Comparison of ENCODE assay signal across 31 cellular contexts in genomic region chr2:8431446-8432125, GRCh38.
DNase-seq lines count a peak whose midpoint lies in the region; ATAC-seq and FAIRE-seq lines count a peak whose summit lies in the region.
"Had no signal": no experiment of that assay in that cellular context is flagged by ENCODE, and none has a peak within 500 bp of the region (broad histone marks: within the 10 kb centered on the region; RNA-seq: fewer than 3 reads in every experiment).

No MANE protein-coding gene starts in this region.

- H3K4me3 ChIP-seq in MG63 = no peak overlapping the region
- H3K4me3 ChIP-seq: adrenal gland, SJCRH30 had no signal

- H3K4me1 Mint-ChIP-seq in stimulated activated naive CD8-positive, alpha-beta T cell treated with anti-CD3 and anti-CD28 coated beads, Interleukin-15, Interleukin-2, amounts not matched to agents 100 ng/mL and 50 ng/mL, for 24 hours (ENCODE audit: low read depth) = peaks cover 16% of the 10 kb centered on the region
- H3K4me1 Mint-ChIP-seq in activated CD4-positive, alpha-beta T cell treated with anti-CD3 and anti-CD28 coated beads, Interleukin-2, amount 10 ng/mL, durations not matched to agents 7 days and 5 days = peaks cover 25% of the 10 kb centered on the region

- peak overlapping the region; percentile 1 for H3K27ac Mint-ChIP-seq in stimulated activated naive CD8-positive, alpha-beta T cell treated with anti-CD3 and anti-CD28 coated beads, Interleukin-15, Interleukin-2, amounts not matched to agents 100 ng/mL and 50 ng/mL, for 24 hours
- H3K27ac Mint-ChIP-seq in activated CD4-positive, alpha-beta T cell treated with anti-CD3 and anti-CD28 coated beads, Interleukin-2, amount 10 ng/mL, durations not matched to agents 7 days and 5 days = no peak overlapping the region
- H3K27ac Mint-ChIP-seq: activated CD8-positive, alpha-beta T cell treated with anti-CD3 and anti-CD28 coated beads, Interleukin-2, amount 10 ng/mL, durations not matched to agents 7 days and 5 days; activated T-cell treated with anti-CD3 and anti-CD28 coated beads, Interleukin-2, amount 50 U/mL, for 24 hours; T-helper 1 cell treated with Interleukin-12 subunit alpha and Interleukin-12 subunit beta and Interleukin-4 antibody, amounts not matched to agents 30 μg/mL and 1 μg/mL, for 36 hours had no signal

- H3K27me3 Mint-ChIP-seq in stimulated activated naive CD8-positive, alpha-beta T cell treated with anti-CD3 and anti-CD28 coated beads, Interleukin-15, Interleukin-2, amounts not matched to agents 100 ng/mL and 50 ng/mL, for 24 hours = no peaks in the 10 kb centered on the region
- H3K27me3 Mint-ChIP-seq in activated CD4-positive, alpha-beta T cell treated with anti-CD3 and anti-CD28 coated beads, Interleukin-2, amount 10 ng/mL, durations not matched to agents 7 days and 5 days = no peaks in the 10 kb centered on the region
- H3K27me3 Mint-ChIP-seq: activated T-cell treated with anti-CD3 and anti-CD28 coated beads, Interleukin-2, amount 50 U/mL, for 24 hours; naive thymus-derived CD4-positive, alpha-beta T cell had no signal

- no peak for DNase-seq in stimulated activated naive CD8-positive, alpha-beta T cell treated with anti-CD3 and anti-CD28 coated beads, Interleukin-15, Interleukin-2, amounts not matched to agents 100 U/mL and 50 U/mL, for 24 hours
- DNase-seq in MG63 = peak; percentile 7
- DNase-seq in foreskin melanocyte = peak; percentile 93
- DNase-seq in activated CD4-positive, alpha-beta T cell treated with anti-CD3 and anti-CD28 coated beads, Interleukin-2, amount 10 ng/mL, durations not matched to agents 7 days and 5 days = no peak
- no peak for DNase-seq in SKM-1 (lab: John Stamatoyannopoulos, UW; ENCODE audit: unreplicated experiment)
- DNase-seq in frontal cortex (ENCODE audit: low spot score in 2 of 2) = no peak
- DNase-seq in activated gamma-delta T cell treated with Interleukin-2 at 50 U/mL for 16 hours = no peak
- DNase-seq: activated CD4-positive, alpha-beta T cell treated with anti-CD3 and anti-CD28 coated beads for 1 hour; activated CD8-positive, alpha-beta T cell treated with anti-CD3 and anti-CD28 coated beads, Interleukin-2, amount 10 ng/mL, durations not matched to agents 7 days and 5 days; activated T-cell treated with anti-CD3 and anti-CD28 coated beads, Interleukin-2, amount 50 U/mL, for 24 hours; brain microvascular endothelial cell; C1 segment of cervical spinal cord; glutamatergic neuron; Kasumi-1; midbrain; naive thymus-derived CD4-positive, alpha-beta T cell; NCI-H187; NCI-H2171; NCI-H524; SJCRH30; small intestine; stimulated activated CD4-positive, alpha-beta T cell treated with anti-CD3 and anti-CD28 coated beads, Interleukin-1b, Interleukin-23, amount 100 ng/mL, for 48 hours; stimulated activated CD8-positive, alpha-beta memory T cell treated with anti-CD3 and anti-CD28 coated beads, Interleukin-4, amount 100 ng/mL, for 48 hours; trophoblast cell had no signal

- no peaks in the 10 kb centered on the region for H3K9me3 ChIP-seq in MG63
- H3K9me3 ChIP-seq: adrenal gland, SJCRH30 had no signal

- no peak for FAIRE-seq in frontal cortex (lab: Jason Lieb, UNC)
- FAIRE-seq: GM12891, HepG2, keratinocyte had no signal

- H3K9me3 Mint-ChIP-seq in stimulated activated naive CD8-positive, alpha-beta T cell treated with anti-CD3 and anti-CD28 coated beads, Interleukin-15, Interleukin-2, amounts not matched to agents 100 ng/mL and 50 ng/mL, for 24 hours = no peaks in the 10 kb centered on the region
- peaks cover 2% of the 10 kb centered on the region for H3K9me3 Mint-ChIP-seq in activated CD4-positive, alpha-beta T cell treated with anti-CD3 and anti-CD28 coated beads, Interleukin-2, amount 10 ng/mL, durations not matched to agents 7 days and 5 days
- H3K9me3 Mint-ChIP-seq: activated T-cell treated with anti-CD3 and anti-CD28 coated beads, Interleukin-2, amount 50 U/mL, for 24 hours; T-helper 1 cell treated with Interleukin-12 subunit alpha and Interleukin-12 subunit beta and Interleukin-4 antibody, amounts not matched to agents 30 μg/mL and 1 μg/mL, for 36 hours had no signal

- H3K27me3 ChIP-seq in MG63 = no peaks in the 10 kb centered on the region
- H3K27me3 ChIP-seq: adrenal gland, brain microvascular endothelial cell, SJCRH30 had no signal

- no peaks in the 10 kb centered on the region for H3K36me3 ChIP-seq in MG63
- H3K36me3 ChIP-seq: adrenal gland, brain microvascular endothelial cell, SJCRH30 had no signal

- ATAC-seq in stimulated activated naive CD8-positive, alpha-beta T cell treated with anti-CD3 and anti-CD28 coated beads, Interleukin-15, Interleukin-2, amounts not matched to agents 100 U/mL and 50 U/mL, for 24 hours = no peak
- ATAC-seq: activated CD8-positive, alpha-beta T cell treated with anti-CD3 and anti-CD28 coated beads, Interleukin-2, amount 10 ng/mL, durations not matched to agents 7 days and 5 days; naive thymus-derived CD4-positive, alpha-beta T cell; Panc1 had no signal

- H3K36me3 Mint-ChIP-seq in stimulated activated naive CD8-positive, alpha-beta T cell treated with anti-CD3 and anti-CD28 coated beads, Interleukin-15, Interleukin-2, amounts not matched to agents 100 ng/mL and 50 ng/mL, for 24 hours (ENCODE audit: low read depth) = no peaks in the 10 kb centered on the region
- H3K36me3 Mint-ChIP-seq in activated CD4-positive, alpha-beta T cell treated with anti-CD3 and anti-CD28 coated beads, Interleukin-2, amount 10 ng/mL, durations not matched to agents 7 days and 5 days (ENCODE audit: low read depth) = peaks cover 1% of the 10 kb centered on the region

- POLR2A ChIA-PET in activated CD4-positive, alpha-beta T cell treated with anti-CD3 and anti-CD28 coated beads, Interleukin-2, amount 10 ng/mL, durations not matched to agents 7 days and 5 days (lab: Charles Lee) = no interaction called here

- CTCF ChIA-PET in activated CD4-positive, alpha-beta T cell treated with anti-CD3 and anti-CD28 coated beads, Interleukin-2, amount 10 ng/mL, durations not matched to agents 7 days and 5 days (lab: Charles Lee) = interaction anchor here (0.9 kb wide), 1 partner anchor 103 kb away, joined by 3 read pairs; no protein-coding TSS in a partner anchor

- H3K4me3 Mint-ChIP-seq in stimulated activated naive CD8-positive, alpha-beta T cell treated with anti-CD3 and anti-CD28 coated beads, Interleukin-15, Interleukin-2, amounts not matched to agents 100 ng/mL and 50 ng/mL, for 24 hours = no peak overlapping the region
- H3K4me3 Mint-ChIP-seq in activated CD4-positive, alpha-beta T cell treated with anti-CD3 and anti-CD28 coated beads, Interleukin-2, amount 10 ng/mL, durations not matched to agents 7 days and 5 days = no peak overlapping the region
- H3K4me3 Mint-ChIP-seq: activated CD8-positive, alpha-beta T cell treated with anti-CD3 and anti-CD28 coated beads, Interleukin-2, amount 10 ng/mL, durations not matched to agents 7 days and 5 days; activated T-cell treated with anti-CD3 and anti-CD28 coated beads, Interleukin-2, amount 50 U/mL, for 24 hours; naive thymus-derived CD4-positive, alpha-beta T cell; T-helper 1 cell treated with Interleukin-12 subunit alpha and Interleukin-12 subunit beta and Interleukin-4 antibody, amounts not matched to agents 30 μg/mL and 1 μg/mL, for 36 hours had no signal

Comparison
In these comparisons a context has a peak if more than half of its experiments do, and no peak if none do; other contexts are left out.
1. DNase-seq: peak in MG63 (single experiment) and foreskin melanocyte (single experiment); none in stimulated activated naive CD8-positive, alpha-beta T cell treated with anti-CD3 and anti-CD28 coated beads, Interleukin-15, Interleukin-2, amounts not matched to agents 100 U/mL and 50 U/mL, for 24 hours (single experiment), activated CD4-positive, alpha-beta T cell treated with anti-CD3 and anti-CD28 coated beads, Interleukin-2, amount 10 ng/mL, durations not matched to agents 7 days and 5 days (single experiment), SKM-1 (single experiment), frontal cortex (0 of 2) and activated gamma-delta T cell treated with Interleukin-2 at 50 U/mL for 16 hours (single experiment).